ENCODE assay signal across 8 cellular contexts in the genomic region with DNA sequence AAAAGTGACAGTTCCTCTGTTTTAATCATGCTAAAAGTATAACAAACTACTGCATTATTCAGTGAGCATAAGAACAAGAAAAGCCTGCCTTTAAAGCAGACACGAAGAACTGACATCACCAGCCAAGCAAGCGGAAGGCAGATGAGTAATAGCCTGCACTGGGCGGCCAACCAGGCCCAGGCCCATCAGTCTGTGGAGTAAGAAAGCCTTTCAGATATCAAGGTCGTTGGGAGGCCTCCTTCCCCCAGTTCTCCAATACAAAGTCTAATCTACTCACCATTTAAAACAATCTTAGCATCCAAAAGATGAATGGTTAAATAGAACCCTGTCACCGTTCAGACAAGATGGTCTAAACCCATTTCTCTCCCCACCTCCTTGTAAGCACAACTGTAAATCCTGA.
DNase-seq lines count a peak whose midpoint lies in the region; ATAC-seq and TF ChIP-seq lines count a peak whose summit lies in the region.

No MANE protein-coding gene starts in this region.

- no peaks in the 10 kb centered on the region for H3K36me3 Mint-ChIP-seq in WTC11

- ATAC-seq in WTC11 (no peak), GM21526 (IDR thresholded peaks at IDR 0.05; ENCODE audit: low FRiP score, unreplicated experiment) (no peak)

- POLR2A ChIA-PET in WTC11 (lab: Charles Lee), result no interaction called here

- H3K27ac ChIP-seq in mucosa of rectum (ENCODE audit: low read depth in 2 of 2, low read length in 2 of 2), result peak overlapping the region; percentile 56 to 67

- H3K9ac ChIP-seq in mucosa of rectum (ENCODE audit: low read depth in 1 of 2, low read length in 2 of 2), result no peak overlapping the region

- H3K9me3 ChIP-seq in mucosa of rectum (ENCODE audit: control insufficient read depth in 2 of 2, low read length in 2 of 2), result no peaks in the 10 kb centered on the region
- no peaks in the 10 kb centered on the region for H3K9me3 ChIP-seq in HAP-1

- H3K27ac Mint-ChIP-seq in WTC11, result no peak overlapping the region

- H3K36me3 ChIP-seq in GM06990 (ENCODE audit: control insufficient read depth, insufficient read depth, low read length), result no peaks in the 10 kb centered on the region
- H3K36me3 ChIP-seq in mucosa of rectum (ENCODE audit: control insufficient read depth in 2 of 2, insufficient read depth in 2 of 2, low read length in 2 of 2), result no peaks in the 10 kb centered on the region
- no peaks in the 10 kb centered on the region for H3K36me3 ChIP-seq in HAP-1 (replicated peaks)

- H3K4me1 ChIP-seq in mucosa of rectum (ENCODE audit: control insufficient read depth in 2 of 2, insufficient read depth in 2 of 2, low read length in 2 of 2) (peaks cover 11 to 32% of the 10 kb centered on the region in 2 donors), HAP-1 (no peaks in the 10 kb centered on the region)

- CTCF ChIA-PET in WTC11 (lab: Charles Lee), result interaction anchor here (1.0 to 2.7 kb wide), 31 partner anchors 8 to 443 kb away, joined by 3 to 106 read pairs (median 5); a partner anchor contains a TSS

- H3K9me3 Mint-ChIP-seq in WTC11, result no peaks in the 10 kb centered on the region

- DNase-seq in GM06990 (ENCODE audit: extremely low read depth, insufficient read length) (peak; percentile 22), MV-4-11 (lab: John Stamatoyannopoulos, UW) (peak; percentile 58), epithelial cell of esophagus (ENCODE audit: low read depth) (peak; percentile 92), SK-N-DZ (ENCODE audit: low spot score) (no peak), WTC11 (ENCODE audit: low spot score) (no peak), HAP-1 (ENCODE audit: low spot score in 2 of 2) (no peak)

- peaks cover 40% of the 10 kb centered on the region for H3K27me3 Mint-ChIP-seq in WTC11 (ENCODE audit: low read depth)

- H3K4me3 Mint-ChIP-seq in WTC11, result no peak overlapping the region

- H3K4me3 ChIP-seq in GM06990 (replicated peaks; ENCODE audit: low read depth, low read length) (no peak overlapping the region), epithelial cell of esophagus (ENCODE audit: low read length) (no peak overlapping the region), mucosa of rectum (ENCODE audit: low read length in 2 of 2) (no peak overlapping the region), HAP-1 (no peak overlapping the region)

- TF ChIP-seq CTCF in GM06990 (IDR thresholded peaks at IDR 0.05; ENCODE audit: insufficient read depth, low read length, poor library complexity, severe bottlenecking) (no peak), epithelial cell of esophagus (IDR thresholded peaks at IDR 0.05; ENCODE audit: insufficient read depth, low read depth, low read length, missing control alignments) (no peak), WTC11 (IDR thresholded peaks at IDR 0.05) (no peak)

- in situ Hi-C loops in HAP-1 (cut with MboI; ENCODE audit: low sequenced_read_pairs), result no loop called here

- H3K27me3 ChIP-seq in GM06990 (replicated peaks; ENCODE audit: control insufficient read depth, insufficient read depth, low read length), result no peaks in the 10 kb centered on the region
- H3K27me3 ChIP-seq in mucosa of rectum (ENCODE audit: control insufficient read depth in 2 of 2, insufficient read depth in 2 of 2, low read length in 2 of 2), result no peaks in the 10 kb centered on the region
- no peaks in the 10 kb centered on the region for H3K27me3 ChIP-seq in HAP-1 (ENCODE audit: low read depth)

- peaks cover 5% of the 10 kb centered on the region; the same call in 1 of the 2 replicates for H3K4me1 Mint-ChIP-seq in WTC11

TF ChIP-seq in WTC11, 78 proteins besides CTCF, POLR2A, EP300 and RAD21:
- TF ChIP-seq SP1 (CRISPR knock-in tag; conservative IDR thresholded peaks at IDR 0.05), result no peak
- no peak for TF ChIP-seq ZNF396 (CRISPR knock-in tag; IDR thresholded peaks at IDR 0.05; ENCODE audit: borderline replicate concordance)
- TF ChIP-seq ZNF138 (CRISPR knock-in tag; conservative IDR thresholded peaks at IDR 0.05), result no peak
- no peak for TF ChIP-seq ZNF671 (CRISPR knock-in tag; IDR thresholded peaks at IDR 0.05)
- no peak for TF ChIP-seq MYBL2 (CRISPR knock-in tag; IDR thresholded peaks at IDR 0.05)
- TF ChIP-seq CBFB (CRISPR knock-in tag; IDR thresholded peaks at IDR 0.05; ENCODE audit: low read depth), result no peak
- no peak for TF ChIP-seq FOXJ3 (CRISPR knock-in tag; IDR thresholded peaks at IDR 0.05; ENCODE audit: borderline replicate concordance)
TF ChIP-seq in WTC11: peak in this region for 0.

Comparison
In these comparisons a context has a peak if more than half of its experiments do, and no peak if none do; other contexts are left out.
1. DNase-seq: peak in GM06990 (single experiment), MV-4-11 (single experiment) and epithelial cell of esophagus (single experiment); none in SK-N-DZ (single experiment), WTC11 (single experiment) and HAP-1 (0 of 2).